In genomic region chr21:44537930-44538911, GRCh38 we compare ENCODE assay signal across 19 cellular contexts. TPM values are rescaled to one million over a fixed set of nuclear protein-coding genes. Genes with fewer than 3 reads are reported as not detected.
"Had no signal": no experiment of that assay in that cellular context is flagged by ENCODE, and none has a peak within 500 bp of the region (broad histone marks: within the 10 kb centered on the region; RNA-seq: fewer than 3 reads in every experiment).

No MANE protein-coding gene starts in this region.

- H3K36me3 Mint-ChIP-seq: activated naive CD8-positive, alpha-beta T cell; T-cell had no signal

- H3K27ac Mint-ChIP-seq: activated naive CD8-positive, alpha-beta T cell; nephron; T-cell had no signal

- DNase-seq: activated CD4-positive, alpha-beta T cell treated with anti-CD3 and anti-CD28 coated beads for 48 hours; activated effector memory CD4-positive, alpha-beta T cell treated with Interleukin-2 at 50 U/mL for 16 hours; activated T-cell treated with anti-CD3 and anti-CD28 coated beads, Interleukin-2, amount 50 U/mL, for 1 hour; amygdala; cerebellar nuclear complex; mammary epithelial cell; pancreas; retina; small intestine; stimulated activated naive CD4-positive, alpha-beta T cell; T1000 had no signal

- H3K4me3 ChIP-seq: mucosa of descending colon, pancreas, SK-N-MC, suprapubic skin had no signal

- H3K4me1 Mint-ChIP-seq: nephron, T-cell had no signal

- H3K4me1 ChIP-seq: pancreas, suprapubic skin had no signal

- H3K4me3 Mint-ChIP-seq: activated naive CD8-positive, alpha-beta T cell; nephron; T-cell had no signal

- H3K27ac ChIP-seq: pancreas, SK-N-MC, suprapubic skin had no signal

- H3K36me3 ChIP-seq: pancreas, suprapubic skin had no signal

- ATAC-seq: esophagus mucosa, mucosa of descending colon, pancreas, T-cell had no signal

- H3K27me3 ChIP-seq: pancreas had no signal

- H3K27me3 Mint-ChIP-seq: activated naive CD8-positive, alpha-beta T cell; T-cell had no signal

- H3K9me3 ChIP-seq: pancreas had no signal

RNA-seq across cellular contexts. Expression of gene KRTAP10-1, which starts 1.8 kb away (rescaled TPM):
- total RNA-seq: esophagus mucosa, fibroblast of villous mesenchyme, mammary epithelial cell, mucosa of descending colon, pancreas, T-cell had no signal
- polyA plus RNA-seq: mammary epithelial cell, pancreas, small intestine had no signal

RNA-seq across cellular contexts. Expression of gene KRTAP10-2, which starts 13.1 kb away (rescaled TPM):
- total RNA-seq: esophagus mucosa, fibroblast of villous mesenchyme, mammary epithelial cell, mucosa of descending colon, pancreas, T-cell had no signal
- polyA plus RNA-seq: mammary epithelial cell, pancreas, small intestine had no signal

RNA-seq across cellular contexts. Expression of gene KRTAP10-3, which starts 20.4 kb away (rescaled TPM):
- total RNA-seq: esophagus mucosa, fibroblast of villous mesenchyme, mammary epithelial cell, mucosa of descending colon, pancreas, T-cell had no signal
- polyA plus RNA-seq: mammary epithelial cell, pancreas, small intestine had no signal

RNA-seq across cellular contexts. Expression of gene KRTAP10-4, which starts 35.3 kb away (rescaled TPM):
- total RNA-seq: esophagus mucosa, fibroblast of villous mesenchyme, mammary epithelial cell, mucosa of descending colon, pancreas, T-cell had no signal
- polyA plus RNA-seq: mammary epithelial cell, pancreas, small intestine had no signal

RNA-seq across cellular contexts. Expression of gene KRTAP10-5, which starts 42.2 kb away (rescaled TPM):
- total RNA-seq: esophagus mucosa, fibroblast of villous mesenchyme, mammary epithelial cell, mucosa of descending colon, pancreas, T-cell had no signal
- polyA plus RNA-seq: mammary epithelial cell, pancreas, small intestine had no signal
